17 cellular contexts compared by ENCODE assay signal in genomic region chr21:35202431-35202830, GRCh38.
DNase-seq lines count a peak whose midpoint lies in the region; ATAC-seq lines count a peak whose summit lies in the region.
"Had no signal": no experiment of that assay in that cellular context is flagged by ENCODE, and none has a peak within 500 bp of the region (broad histone marks: within the 10 kb centered on the region; RNA-seq: fewer than 3 reads in every experiment).

No MANE protein-coding gene starts in this region.

- intact Hi-C loops in head of caudate nucleus (cut with DNase I): no loop called here

- peak overlapping the region; percentile 41 for H3K27ac ChIP-seq in rectal smooth muscle tissue (ENCODE audit: low read depth, low read length)
- H3K27ac ChIP-seq: KMS-11, SK-N-MC, testis had no signal

- no peak overlapping the region for H3K4me3 ChIP-seq in rectal smooth muscle tissue (ENCODE audit: low read length)
- H3K4me3 ChIP-seq: dorsolateral prefrontal cortex, SK-N-MC, testis had no signal

- peaks cover 12% of the 10 kb centered on the region for H3K4me1 ChIP-seq in rectal smooth muscle tissue (ENCODE audit: control insufficient read depth, insufficient read depth, low read length)

- peak; percentile 34 for DNase-seq in EL
- peak; percentile 4 to 17 for DNase-seq in Kasumi-1 (lab: John Stamatoyannopoulos, UW)
- DNase-seq in dermis blood vessel endothelial cell: peak; percentile 11
- DNase-seq in head of caudate nucleus: no peak
- DNase-seq: COR-L47, dorsolateral prefrontal cortex, left cardiac atrium, NCI-H2029, nephron progenitor cell, small intestine, testis had no signal

- no peak for ATAC-seq in HG03378 (IDR thresholded peaks at IDR 0.05; ENCODE audit: unreplicated experiment)
- no peak for ATAC-seq in HG03354 (IDR thresholded peaks at IDR 0.05; ENCODE audit: poor library complexity, severe bottlenecking, unreplicated experiment)
- ATAC-seq: left cardiac atrium, WTC11 had no signal

- H3K27me3 ChIP-seq in rectal smooth muscle tissue (ENCODE audit: control insufficient read depth, insufficient read depth, low read length): no peaks in the 10 kb centered on the region
- H3K27me3 ChIP-seq: testis had no signal

- H3K9ac ChIP-seq in rectal smooth muscle tissue (ENCODE audit: low read length): no peak overlapping the region
- H3K9ac ChIP-seq: KMS-11 had no signal

- H3K36me3 ChIP-seq in rectal smooth muscle tissue (ENCODE audit: control insufficient read depth, insufficient read depth, low read length): no peaks in the 10 kb centered on the region

Comparison
In these comparisons a context has a peak if more than half of its experiments do, and no peak if none do; other contexts are left out.
1. DNase-seq: peak in EL (single experiment), Kasumi-1 (2 of 2) and dermis blood vessel endothelial cell (single experiment); none in head of caudate nucleus (0 of 42).